11 cellular contexts compared by ENCODE assay signal in genomic region chr12:42024495-42024830, GRCh38.
DNase-seq lines count a peak whose midpoint lies in the region; ATAC-seq and TF ChIP-seq lines count a peak whose summit lies in the region.
"Had no signal": no experiment of that assay in that cellular context is flagged by ENCODE, and none has a peak within 500 bp of the region (broad histone marks: within the 10 kb centered on the region; RNA-seq: fewer than 3 reads in every experiment).

No MANE protein-coding gene starts in this region.

- WGBS in heart right ventricle, 2 donors: 22 to 24% methylated on average over 3 of the region's 3 CpGs
- 20% methylated on average over 3 of the region's 3 CpGs for WGBS in suprapubic skin

- no peaks in the 10 kb centered on the region for H3K36me3 ChIP-seq in left ventricle myocardium inferior
- no peaks in the 10 kb centered on the region for H3K36me3 ChIP-seq in heart right ventricle
- no peaks in the 10 kb centered on the region for H3K36me3 ChIP-seq in suprapubic skin
- H3K36me3 ChIP-seq: adrenal gland; BLaER1 treated with 17β-estradiol and CSF1 and Interleukin-3, amounts not matched to agents 10 nM and 100 nM had no signal

- ATAC-seq in heart right ventricle (no peak), T-helper 17 cell (no peak), GM21619 (IDR thresholded peaks at IDR 0.05; ENCODE audit: unreplicated experiment) (no peak), esophagus mucosa (no peak)

- H3K27me3 Mint-ChIP-seq in T-helper 17 cell (peaks cover 15% of the 10 kb centered on the region), immature natural killer cell (ENCODE audit: low read depth in 3 of 3) (peaks cover 0 to 8% (median 5%) of the 10 kb centered on the region in 3 donors)

- H3K9me3 Mint-ChIP-seq in immature natural killer cell: no peaks in the 10 kb centered on the region
- H3K9me3 Mint-ChIP-seq: endodermal cell had no signal

- DNase-seq in left ventricle myocardium inferior: no peak
- DNase-seq in heart right ventricle: no peak
- no peak for DNase-seq in T-helper 17 cell
- DNase-seq in immature natural killer cell: no peak
- DNase-seq in suprapubic skin (ENCODE audit: low spot score in 2 of 2): no peak
- DNase-seq in HCEC 1CT: no peak

- H3K4me3 Mint-ChIP-seq in T-helper 17 cell (peak overlapping the region; percentile 70), immature natural killer cell (peak overlapping the region; percentile 64 to 84 (median 77))

- no peak for TF ChIP-seq EP300 in suprapubic skin (IDR thresholded peaks at IDR 0.05)

- H3K4me1 Mint-ChIP-seq in T-helper 17 cell: peaks cover 6% of the 10 kb centered on the region
- peaks cover 11 to 13% of the 10 kb centered on the region in 2 donors for H3K4me1 Mint-ChIP-seq in immature natural killer cell

- H3K9me3 ChIP-seq in left ventricle myocardium inferior (replicated peaks) (no peaks in the 10 kb centered on the region), heart right ventricle (no peaks in the 10 kb centered on the region), T-helper 17 cell (ENCODE audit: control insufficient read depth, low read length, poor library complexity, severe bottlenecking) (no peaks in the 10 kb centered on the region), suprapubic skin (no peaks in the 10 kb centered on the region)
- H3K9me3 ChIP-seq: adrenal gland had no signal

- H3K4me1 ChIP-seq in left ventricle myocardium inferior: peaks cover 6% of the 10 kb centered on the region
- peaks cover 0 to 17% (median 4%) of the 10 kb centered on the region in 9 donors for H3K4me1 ChIP-seq in heart right ventricle
- H3K4me1 ChIP-seq in suprapubic skin: no peaks in the 10 kb centered on the region
- H3K4me1 ChIP-seq: adrenal gland had no signal

- H3K27ac ChIP-seq in left ventricle myocardium inferior (replicated peaks) (no peak overlapping the region), heart right ventricle (no peak overlapping the region), suprapubic skin (no peak overlapping the region)
- H3K27ac ChIP-seq: adrenal gland; BLaER1 treated with 17β-estradiol and CSF1 and Interleukin-3, amounts not matched to agents 10 nM and 100 nM had no signal

- intact Hi-C loops in left ventricle myocardium inferior (cut with micrococcal nuclease) (loop anchor here (5.0 kb wide), 1 partner anchor 747 kb away; no protein-coding TSS in a partner anchor), heart right ventricle (cut with DNase I) (loop anchor here in 9 of 10 donors (2.0 to 10.0 kb wide), 9 partner anchors 90 to 1077 kb away; no protein-coding TSS in a partner anchor)

- no peaks in the 10 kb centered on the region for H3K36me3 Mint-ChIP-seq in T-helper 17 cell (ENCODE audit: low read depth)
- H3K36me3 Mint-ChIP-seq in immature natural killer cell: no peaks in the 10 kb centered on the region

- H3K27me3 ChIP-seq in left ventricle myocardium inferior (ENCODE audit: low read depth) (no peaks in the 10 kb centered on the region), heart right ventricle (no peaks in the 10 kb centered on the region), suprapubic skin (no peaks in the 10 kb centered on the region)
- H3K27me3 ChIP-seq: adrenal gland; BLaER1 treated with 17β-estradiol and CSF1 and Interleukin-3, amounts not matched to agents 10 nM and 100 nM had no signal

- no peak overlapping the region for H3K27ac Mint-ChIP-seq in T-helper 17 cell
- H3K27ac Mint-ChIP-seq in immature natural killer cell: no peak overlapping the region
- H3K27ac Mint-ChIP-seq: endodermal cell had no signal

- H3K4me3 ChIP-seq in left ventricle myocardium inferior (peak overlapping the region; percentile 63), heart right ventricle (peak overlapping the region in 5 of 10 donors; percentile 45 to 59 (median 52)), suprapubic skin (peak overlapping the region; percentile 39)
- H3K4me3 ChIP-seq: BLaER1 treated with 17β-estradiol and CSF1 and Interleukin-3, amounts not matched to agents 10 nM and 100 nM had no signal

- TF ChIP-seq POLR2A in suprapubic skin (IDR thresholded peaks at IDR 0.05): no peak

- TF ChIP-seq CTCF in left ventricle myocardium inferior (IDR thresholded peaks at IDR 0.05; ENCODE audit: borderline replicate concordance) (peak; percentile 28), heart right ventricle (IDR thresholded peaks at IDR 0.05) (peak in 3 of 9 donors; percentile 1 to 8 (median 3)), suprapubic skin (IDR thresholded peaks at IDR 0.05) (no peak)
